ENCODE assay signal across 8 cellular contexts in genomic region chr10:16521311-16522016, GRCh38. TPM values are rescaled to one million over a fixed set of nuclear protein-coding genes. Genes with fewer than 3 reads are reported as not detected.
A peak's percentile ranks its signal among the peaks of the same experiment; 100 is the strongest.
DNase-seq lines count a peak whose midpoint lies in the region; ATAC-seq and TF ChIP-seq lines count a peak whose summit lies in the region.

C1QL3 (minus strand) TSS chr10:16521879; CDS start chr10:16521065, 814 bp downstream.

- CTCF ChIA-PET in activated CD8-positive, alpha-beta memory T cell treated with anti-CD3 and anti-CD28 coated beads, Interleukin-2, amount 10 ng/mL, durations not matched to agents 7 days and 5 days (lab: Charles Lee), result interaction anchor here (0.7 to 1.7 kb wide), 6 partner anchors 37 to 619 kb away, joined by 3 to 7 read pairs (median 4); partner anchors contain the start of gene PTER

- intact Hi-C loops in ovary (cut with DNase I), result no loop called here

- ATAC-seq in GM18907 (IDR thresholded peaks at IDR 0.05; ENCODE audit: unreplicated experiment) (peak; percentile 45), HG03159 (IDR thresholded peaks at IDR 0.05; ENCODE audit: unreplicated experiment) (peak; percentile 43)
- ATAC-seq in activated CD8-positive, alpha-beta memory T cell treated with anti-CD3 and anti-CD28 coated beads, Interleukin-2, amount 10 ng/mL, durations not matched to agents 7 days and 5 days, result peak; percentile 65

- peak within 1 kb of the TSS; percentile 73 for H3K4me3 Mint-ChIP-seq in activated CD8-positive, alpha-beta memory T cell treated with anti-CD3 and anti-CD28 coated beads, Interleukin-2, amount 10 ng/mL, durations not matched to agents 7 days and 5 days

- no peak within 1 kb of the TSS for H3K27ac Mint-ChIP-seq in activated CD8-positive, alpha-beta memory T cell treated with anti-CD3 and anti-CD28 coated beads, Interleukin-2, amount 10 ng/mL, durations not matched to agents 7 days and 5 days

- peak; percentile 27 for DNase-seq in AG08395 (ENCODE audit: low spot score)
- peak; percentile 52 for DNase-seq in activated CD8-positive, alpha-beta memory T cell treated with anti-CD3 and anti-CD28 coated beads, Interleukin-2, amount 10 ng/mL, durations not matched to agents 7 days and 5 days
- peak; percentile 23 for DNase-seq in fibroblast of villous mesenchyme (ENCODE audit: low read depth)
- DNase-seq in ovary, result peak in 1 of 5 donors; percentile 13
- no peak for DNase-seq in NCI-H1436 treated with DMSO at 0.1 percent for 48 hours (lab: John Stamatoyannopoulos, UW)
- DNase-seq in ureter (ENCODE audit: low spot score), result no peak

- no peaks in the 10 kb centered on the region for H3K9me3 Mint-ChIP-seq in activated CD8-positive, alpha-beta memory T cell treated with anti-CD3 and anti-CD28 coated beads, Interleukin-2, amount 10 ng/mL, durations not matched to agents 7 days and 5 days (ENCODE audit: low read depth)

- peaks cover 8% of the 10 kb centered on the region for H3K4me1 ChIP-seq in ovary (ENCODE audit: insufficient read depth)

- no peak for TF ChIP-seq EP300 in ovary (IDR thresholded peaks at IDR 0.05)

- H3K27me3 Mint-ChIP-seq in activated CD8-positive, alpha-beta memory T cell treated with anti-CD3 and anti-CD28 coated beads, Interleukin-2, amount 10 ng/mL, durations not matched to agents 7 days and 5 days, result peaks cover 43% of the 10 kb centered on the region

- 1% methylated on average over 61 to 68 of the region's 68 CpGs for WGBS in ovary, 3 donors

- H3K36me3 ChIP-seq in ovary, result no peaks in the 10 kb centered on the region

- no peaks in the 10 kb centered on the region for H3K9me3 ChIP-seq in ovary

- TF ChIP-seq CTCF in fibroblast of villous mesenchyme (IDR thresholded peaks at IDR 0.05; ENCODE audit: insufficient read depth, low read depth, low read length) (no peak), ovary (IDR thresholded peaks at IDR 0.05) (no peak)

- H3K36me3 Mint-ChIP-seq in activated CD8-positive, alpha-beta memory T cell treated with anti-CD3 and anti-CD28 coated beads, Interleukin-2, amount 10 ng/mL, durations not matched to agents 7 days and 5 days, result no peaks in the 10 kb centered on the region

- peaks cover 9% of the 10 kb centered on the region for H3K4me1 Mint-ChIP-seq in activated CD8-positive, alpha-beta memory T cell treated with anti-CD3 and anti-CD28 coated beads, Interleukin-2, amount 10 ng/mL, durations not matched to agents 7 days and 5 days

- H3K4me3 ChIP-seq in fibroblast of villous mesenchyme (ENCODE audit: low read depth, low read length) (peak within 1 kb of the TSS; percentile 48), ovary (peak within 1 kb of the TSS; percentile 9)

- H3K27ac ChIP-seq in ovary, result no peak within 1 kb of the TSS

- no peaks in the 10 kb centered on the region for H3K27me3 ChIP-seq in ovary

- no peak for TF ChIP-seq POLR2A in ovary (IDR thresholded peaks at IDR 0.05)

RNA-seq across cellular contexts. Expression of gene C1QL3, which starts in this region (rescaled TPM):
- total RNA-seq in activated CD8-positive, alpha-beta memory T cell treated with anti-CD3 and anti-CD28 coated beads, Interleukin-2, amount 10 ng/mL, durations not matched to agents 7 days and 5 days, result under 1 TPM in 1 of 2 experiments, not detected in 1; 0.09 TPM
- total RNA-seq in fibroblast of villous mesenchyme (not detected in 2 replicates), ovary (under 1 TPM in 1 of 7 donors, not detected in 6; 0.11 TPM), ureter (0.39 TPM)
- under 1 TPM in 1 of 2 donors, not detected in 1; 0.07 TPM for polyA plus RNA-seq in ovary

Comparison
In these comparisons a context has a peak if more than half of its experiments do, and no peak if none do; other contexts are left out.
1. Peak in DNase-seq and ATAC-seq in activated CD8-positive, alpha-beta memory T cell treated with anti-CD3 and anti-CD28 coated beads, Interleukin-2, amount 10 ng/mL, durations not matched to agents 7 days and 5 days; RNA of the gene not detected or under 1 TPM.
2. Peak in DNase-seq and H3K4me3 ChIP-seq in fibroblast of villous mesenchyme; RNA of the gene not detected or under 1 TPM.